1 cellular context compared by ENCODE assay signal in genomic region chr5:181043285-181044092, GRCh38.
A peak's percentile ranks its signal among the peaks of the same experiment; 100 is the strongest.
TF ChIP-seq lines count a peak whose summit lies in the region.

No MANE protein-coding gene starts in this region.

TF ChIP-seq in GM12878, 131 proteins besides CTCF, POLR2A, EP300 and RAD21:
- no peak for TF ChIP-seq MEF2A (IDR thresholded peaks at IDR 0.05; ENCODE audit: insufficient read depth, low read depth, low read length)
- TF ChIP-seq SMC3 (IDR thresholded peaks at IDR 0.05; ENCODE audit: borderline replicate concordance, low read length), result peak; percentile 44; the same call in 1 of the 2 replicates
